Comparison of ENCODE assay signal across 13 cellular contexts in genomic region chr9:73701415-73702057, GRCh38.
"Had no signal": no experiment of that assay in that cellular context is flagged by ENCODE, and none has a peak within 500 bp of the region (broad histone marks: within the 10 kb centered on the region; RNA-seq: fewer than 3 reads in every experiment).

No MANE protein-coding gene starts in this region.

- ATAC-seq: left colon; stimulated activated naive B cell treated with anti-CD40 and anti-IgM and Interleukin-4, amounts not matched to agents 10 μg/mL and 1 μg/mL and 100 μg/mL, for 72 hours; T-cell had no signal

- H3K4me3 Mint-ChIP-seq: activated B cell treated with CpG ODN at 0.5 μM for 24 hours; activated CD4-positive, alpha-beta memory T cell treated with anti-CD3 and anti-CD28 coated beads for 36 hours; activated naive CD8-positive, alpha-beta T cell; endodermal cell; stimulated activated naive B cell treated with anti-CD40 and anti-IgM and Interleukin-4, amounts not matched to agents 10 μg/mL and 1 μg/mL and 100 μg/mL, for 72 hours; T-cell had no signal

- H3K27me3 ChIP-seq: colonic mucosa had no signal

- H3K27me3 Mint-ChIP-seq: activated B cell treated with CpG ODN at 0.5 μM for 24 hours; activated CD4-positive, alpha-beta memory T cell treated with anti-CD3 and anti-CD28 coated beads for 36 hours; activated naive CD8-positive, alpha-beta T cell; stimulated activated naive B cell treated with anti-CD40 and anti-IgM and Interleukin-4, amounts not matched to agents 10 μg/mL and 1 μg/mL and 100 μg/mL, for 72 hours; T-cell had no signal

- H3K27ac Mint-ChIP-seq: activated B cell treated with CpG ODN at 0.5 μM for 24 hours; activated CD4-positive, alpha-beta memory T cell treated with anti-CD3 and anti-CD28 coated beads for 36 hours; activated naive CD8-positive, alpha-beta T cell; endodermal cell; stimulated activated naive B cell treated with anti-CD40 and anti-IgM and Interleukin-4, amounts not matched to agents 10 μg/mL and 1 μg/mL and 100 μg/mL, for 72 hours; T-cell had no signal

- H3K27ac ChIP-seq: colonic mucosa, epithelial cell of prostate had no signal

- H3K9me3 ChIP-seq: colonic mucosa had no signal

- H3K4me3 ChIP-seq: colonic mucosa, lung had no signal

- H3K4me1 Mint-ChIP-seq: activated B cell treated with CpG ODN at 0.5 μM for 24 hours; endodermal cell; stimulated activated naive B cell treated with anti-CD40 and anti-IgM and Interleukin-4, amounts not matched to agents 10 μg/mL and 1 μg/mL and 100 μg/mL, for 72 hours; T-cell had no signal

- H3K4me1 ChIP-seq: colonic mucosa had no signal

- H3K9me3 Mint-ChIP-seq: activated CD4-positive, alpha-beta memory T cell treated with anti-CD3 and anti-CD28 coated beads for 36 hours; endodermal cell had no signal

- H3K36me3 Mint-ChIP-seq: activated CD4-positive, alpha-beta memory T cell treated with anti-CD3 and anti-CD28 coated beads for 36 hours; activated naive CD8-positive, alpha-beta T cell; stimulated activated naive B cell treated with anti-CD40 and anti-IgM and Interleukin-4, amounts not matched to agents 10 μg/mL and 1 μg/mL and 100 μg/mL, for 72 hours; T-cell had no signal

- DNase-seq: activated B cell treated with CpG ODN at 0.5 μM for 24 hours; activated CD4-positive, alpha-beta memory T cell treated with anti-CD3 and anti-CD28 coated beads for 36 hours; activated CD4-positive, alpha-beta T cell treated with anti-CD3 and anti-CD28 coated beads for 4 hours; amygdala; central memory CD4-positive, alpha-beta T cell; colonic mucosa; endodermal cell; left colon; stimulated activated naive B cell treated with anti-CD40 and anti-IgM and Interleukin-4, amounts not matched to agents 10 μg/mL and 1 μg/mL and 100 μg/mL, for 72 hours; T-cell had no signal

- H3K36me3 ChIP-seq: colonic mucosa had no signal
